21 cellular contexts compared by ENCODE assay signal in the genomic region with DNA sequence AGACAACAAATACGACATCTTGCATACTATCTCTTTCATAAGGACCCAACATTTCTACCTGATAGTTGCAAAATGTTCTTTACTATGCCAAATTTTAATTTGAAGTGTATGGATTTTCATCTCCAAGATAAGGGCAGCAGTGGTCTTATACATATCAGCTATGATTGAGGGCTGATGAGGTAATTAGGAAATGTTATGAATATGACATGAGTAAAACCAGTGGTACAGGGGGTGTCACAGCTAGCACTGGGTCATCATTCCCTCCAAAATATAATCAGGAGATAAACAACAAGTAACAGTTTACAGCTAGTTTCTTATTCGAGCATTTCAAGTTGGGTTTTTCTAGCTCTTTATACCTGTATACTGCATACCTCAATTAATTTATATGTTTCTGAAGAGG.
"Had no signal": no experiment of that assay in that cellular context is flagged by ENCODE, and none has a peak within 500 bp of the region (broad histone marks: within the 10 kb centered on the region; RNA-seq: fewer than 3 reads in every experiment).

No MANE protein-coding gene starts in this region.

- H3K9me3 Mint-ChIP-seq: activated naive CD4-positive, alpha-beta T cell treated with anti-CD3 and anti-CD28 coated beads, Interleukin-2, amount 50 U/mL, for 24 hours; activated T-helper 1 cell treated with anti-CD3 and anti-CD28 coated beads, Interleukin-12 subunit alpha, Interleukin-12 subunit beta, Interleukin-2, Interleukin-4 antibody, amounts not matched to agents 30 ng/mL and 10 ng/mL and 1 ng/mL, durations not matched to agents 14 hours and 24 hours and 36 hours; naive B cell; T-helper 2 cell treated with Interferon-gamma antibody and Interleukin-4, amounts not matched to agents 5 μg/mL and 100 μg/mL, for 36 hours had no signal

- H3K27ac ChIP-seq: foreskin keratinocyte, neural progenitor cell, vagina, VCaP had no signal

- H3K27me3 Mint-ChIP-seq: activated naive CD4-positive, alpha-beta T cell treated with anti-CD3 and anti-CD28 coated beads, Interleukin-2, amount 50 U/mL, for 24 hours; brain; naive B cell; type B pancreatic cell had no signal

- H3K9ac ChIP-seq: neural progenitor cell had no signal

- H3K4me2 ChIP-seq: neural progenitor cell had no signal

- H3K4me3 ChIP-seq: neural progenitor cell, vagina had no signal

- H3K4me1 Mint-ChIP-seq: neural progenitor cell had no signal

- H3K27me3 ChIP-seq: foreskin keratinocyte, neural progenitor cell, vagina had no signal

- H3K4me3 Mint-ChIP-seq: activated naive CD4-positive, alpha-beta T cell treated with anti-CD3 and anti-CD28 coated beads, Interleukin-2, amount 50 U/mL, for 24 hours; activated T-helper 1 cell treated with anti-CD3 and anti-CD28 coated beads, Interleukin-12 subunit alpha, Interleukin-12 subunit beta, Interleukin-2, Interleukin-4 antibody, amounts not matched to agents 30 ng/mL and 10 ng/mL and 1 ng/mL, durations not matched to agents 14 hours and 24 hours and 36 hours; brain; neural progenitor cell; T-helper 2 cell treated with Interferon-gamma antibody and Interleukin-4, amounts not matched to agents 5 μg/mL and 100 μg/mL, for 36 hours; type B pancreatic cell had no signal

- DNase-seq: activated CD4-positive, alpha-beta T cell treated with anti-CD3 and anti-CD28 coated beads, Interleukin-2, amount 50 U/mL, for 4 hours; activated CD8-positive, alpha-beta memory T cell treated with anti-CD3 and anti-CD28 coated beads, Interleukin-2, amount 50 U/mL, for 48 hours; activated gamma-delta T cell treated with Interleukin-2 at 50 U/mL for 16 hours; aorta; caudate nucleus; dermis blood vessel endothelial cell; effector CD8-positive, alpha-beta T cell; foreskin keratinocyte; left colon; mesenchymal stem cell; naive B cell; stimulated activated CD4-positive, alpha-beta T cell treated with anti-CD3 and anti-CD28 coated beads, Interleukin-12 subunit alpha, Interleukin-12 subunit beta, amount 100 ng/mL, for 4 hours; stimulated activated CD4-positive, alpha-beta T cell treated with anti-CD3 and anti-CD28 coated beads, Interleukin-4, amount 100 ng/mL, for 4 hours had no signal

- ATAC-seq: foreskin keratinocyte, left colon had no signal

- H3K4me1 ChIP-seq: foreskin keratinocyte had no signal

- H3K27ac Mint-ChIP-seq: activated naive CD4-positive, alpha-beta T cell treated with anti-CD3 and anti-CD28 coated beads, Interleukin-2, amount 50 U/mL, for 24 hours; activated T-helper 1 cell treated with anti-CD3 and anti-CD28 coated beads, Interleukin-12 subunit alpha, Interleukin-12 subunit beta, Interleukin-2, Interleukin-4 antibody, amounts not matched to agents 30 ng/mL and 10 ng/mL and 1 ng/mL, durations not matched to agents 14 hours and 24 hours and 36 hours; brain; neural progenitor cell; T-helper 2 cell treated with Interferon-gamma antibody and Interleukin-4, amounts not matched to agents 5 μg/mL and 100 μg/mL, for 36 hours; type B pancreatic cell had no signal

- H2AFZ ChIP-seq: neural progenitor cell had no signal

- H3K9me3 ChIP-seq: vagina had no signal

- H3K36me3 ChIP-seq: neural progenitor cell, vagina had no signal
